ENCODE assay signal across 27 cellular contexts in genomic region chr16:2457267-2457666, GRCh38. TPM values are rescaled to one million over a fixed set of nuclear protein-coding genes. Genes with fewer than 3 reads are reported as not detected.
"Had no signal": no experiment of that assay in that cellular context is flagged by ENCODE, and none has a peak within 500 bp of the region (broad histone marks: within the 10 kb centered on the region; RNA-seq: fewer than 3 reads in every experiment).

No MANE protein-coding gene starts in this region.

- H3K36me3 Mint-ChIP-seq: natural killer cell treated with Interleukin-12 subunit alpha and Interleukin-12 subunit beta and Interleukin-15 and Interleukin-18, amount 100 ng/mL, for 72 hours had no signal

- ATAC-seq: activated T-cell treated with anti-CD3 and anti-CD28 coated beads, Interleukin-2, amount 50 U/mL, for 72 hours; gastroesophageal sphincter; heart right ventricle; left colon; natural killer cell treated with Interleukin-12 subunit alpha and Interleukin-12 subunit beta and Interleukin-15 and Interleukin-18, amount 100 ng/mL, for 72 hours; stimulated activated naive B cell treated with anti-CD40 and anti-IgM and Interleukin-4, amounts not matched to agents 10 μg/mL and 1 μg/mL and 100 μg/mL, for 72 hours had no signal

- H3K36me3 ChIP-seq: vagina had no signal

- H3K4me3 ChIP-seq: coronary artery, gastroesophageal sphincter, heart right ventricle, sigmoid colon, smooth muscle cell, vagina had no signal

- H3K9me3 Mint-ChIP-seq: activated B cell treated with CpG ODN at 0.5 μM for 24 hours; activated naive CD4-positive, alpha-beta T cell treated with anti-CD3 and anti-CD28 coated beads for 36 hours; activated naive CD8-positive, alpha-beta T cell treated with anti-CD3 and anti-CD28 coated beads, Interleukin-2, amount 10 ng/mL, durations not matched to agents 7 days and 5 days; activated T-cell treated with anti-CD3 and anti-CD28 coated beads, Interleukin-2, amount 50 U/mL, for 72 hours; memory B cell; natural killer cell treated with Interleukin-12 subunit alpha and Interleukin-12 subunit beta and Interleukin-15 and Interleukin-18, amount 100 ng/mL, for 72 hours; stimulated activated naive B cell treated with anti-CD40 and anti-IgM and Interleukin-4, amounts not matched to agents 10 μg/mL and 1 μg/mL and 100 μg/mL, for 72 hours; type B pancreatic cell had no signal

- H3K9me3 ChIP-seq: gastroesophageal sphincter, heart right ventricle, sigmoid colon, vagina had no signal

- H3K27me3 Mint-ChIP-seq: activated B cell treated with CpG ODN at 0.5 μM for 24 hours; activated naive CD8-positive, alpha-beta T cell treated with anti-CD3 and anti-CD28 coated beads, Interleukin-2, amount 10 ng/mL, durations not matched to agents 7 days and 5 days; natural killer cell treated with Interleukin-12 subunit alpha and Interleukin-12 subunit beta and Interleukin-15 and Interleukin-18, amount 100 ng/mL, for 72 hours; stimulated activated naive B cell treated with anti-CD40 and anti-IgM and Interleukin-4, amounts not matched to agents 10 μg/mL and 1 μg/mL and 100 μg/mL, for 72 hours; type B pancreatic cell had no signal

- H3K27ac Mint-ChIP-seq: activated B cell treated with CpG ODN at 0.5 μM for 24 hours; activated naive CD4-positive, alpha-beta T cell treated with anti-CD3 and anti-CD28 coated beads for 36 hours; activated T-cell treated with anti-CD3 and anti-CD28 coated beads, Interleukin-2, amount 50 U/mL, for 72 hours; memory B cell; natural killer cell treated with Interleukin-12 subunit alpha and Interleukin-12 subunit beta and Interleukin-15 and Interleukin-18, amount 100 ng/mL, for 72 hours; stimulated activated naive B cell treated with anti-CD40 and anti-IgM and Interleukin-4, amounts not matched to agents 10 μg/mL and 1 μg/mL and 100 μg/mL, for 72 hours; type B pancreatic cell had no signal

- H3K4me3 Mint-ChIP-seq: activated B cell treated with CpG ODN at 0.5 μM for 24 hours; activated naive CD4-positive, alpha-beta T cell treated with anti-CD3 and anti-CD28 coated beads for 36 hours; activated naive CD8-positive, alpha-beta T cell treated with anti-CD3 and anti-CD28 coated beads, Interleukin-2, amount 10 ng/mL, durations not matched to agents 7 days and 5 days; memory B cell; natural killer cell treated with Interleukin-12 subunit alpha and Interleukin-12 subunit beta and Interleukin-15 and Interleukin-18, amount 100 ng/mL, for 72 hours; stimulated activated naive B cell treated with anti-CD40 and anti-IgM and Interleukin-4, amounts not matched to agents 10 μg/mL and 1 μg/mL and 100 μg/mL, for 72 hours; type B pancreatic cell had no signal

- H3K27me3 ChIP-seq: gastroesophageal sphincter, heart right ventricle, sigmoid colon, vagina had no signal

- H3K27ac ChIP-seq: coronary artery, epithelial cell of prostate, gastroesophageal sphincter, heart right ventricle, sigmoid colon, vagina had no signal

- DNase-seq: activated B cell treated with CpG ODN at 0.5 μM for 24 hours; activated CD4-positive, alpha-beta T cell treated with anti-CD3 and anti-CD28 coated beads for 4 hours; activated CD4-positive, alpha-beta T cell treated with anti-CD3 and anti-CD28 coated beads, Interleukin-2, amount 50 U/mL, for 48 hours; activated effector memory CD4-positive, alpha-beta T cell treated with Interleukin-2 at 50 U/mL for 16 hours; activated naive CD4-positive, alpha-beta T cell treated with anti-CD3 and anti-CD28 coated beads for 36 hours; activated naive CD8-positive, alpha-beta T cell treated with anti-CD3 and anti-CD28 coated beads, Interleukin-2, amount 10 ng/mL, durations not matched to agents 7 days and 5 days; activated T-cell treated with anti-CD3 and anti-CD28 coated beads, Interleukin-2, amount 50 U/mL, for 72 hours; amniotic stem cell; cerebellar nuclear complex; heart right ventricle; islet precursor cell; left colon; sigmoid colon; stimulated activated CD4-positive, alpha-beta T cell treated with anti-CD3 and anti-CD28 coated beads, Interleukin-15, amount 100 ng/mL, for 24 hours; stimulated activated CD4-positive, alpha-beta T cell treated with anti-CD3 and anti-CD28 coated beads, Interleukin-2, amount 100 ng/mL, for 48 hours; stimulated activated CD8-positive, alpha-beta memory T cell treated with anti-CD3 and anti-CD28 coated beads, Interleukin-4, amount 100 ng/mL, for 48 hours; stimulated activated naive B cell treated with anti-CD40 and anti-IgM and Interleukin-4, amounts not matched to agents 10 μg/mL and 1 μg/mL and 100 μg/mL, for 72 hours; T-helper 9 cell had no signal

- H3K4me2 ChIP-seq: smooth muscle cell had no signal

RNA-seq across cellular contexts. Expression of gene NTN3, which starts 13.8 kb away (rescaled TPM):
- total RNA-seq: activated B cell treated with CpG ODN at 0.5 μM for 24 hours; activated CD8-positive, alpha-beta memory T cell treated with anti-CD3 and anti-CD28 coated beads for 36 hours; activated naive CD4-positive, alpha-beta T cell treated with anti-CD3 and anti-CD28 coated beads for 36 hours; activated naive CD8-positive, alpha-beta T cell treated with anti-CD3 and anti-CD28 coated beads, Interleukin-2, amount 10 ng/mL, durations not matched to agents 7 days and 5 days; activated T-cell treated with anti-CD3 and anti-CD28 coated beads, Interleukin-2, amount 50 U/mL, for 72 hours; gastroesophageal sphincter; left colon; natural killer cell treated with Interleukin-12 subunit alpha and Interleukin-12 subunit beta and Interleukin-15 and Interleukin-18, amount 100 ng/mL, for 72 hours; vagina had no signal
- polyA plus RNA-seq: heart right ventricle had no signal
